Comparison of ENCODE assay signal across 1 cellular context in the genomic region with DNA sequence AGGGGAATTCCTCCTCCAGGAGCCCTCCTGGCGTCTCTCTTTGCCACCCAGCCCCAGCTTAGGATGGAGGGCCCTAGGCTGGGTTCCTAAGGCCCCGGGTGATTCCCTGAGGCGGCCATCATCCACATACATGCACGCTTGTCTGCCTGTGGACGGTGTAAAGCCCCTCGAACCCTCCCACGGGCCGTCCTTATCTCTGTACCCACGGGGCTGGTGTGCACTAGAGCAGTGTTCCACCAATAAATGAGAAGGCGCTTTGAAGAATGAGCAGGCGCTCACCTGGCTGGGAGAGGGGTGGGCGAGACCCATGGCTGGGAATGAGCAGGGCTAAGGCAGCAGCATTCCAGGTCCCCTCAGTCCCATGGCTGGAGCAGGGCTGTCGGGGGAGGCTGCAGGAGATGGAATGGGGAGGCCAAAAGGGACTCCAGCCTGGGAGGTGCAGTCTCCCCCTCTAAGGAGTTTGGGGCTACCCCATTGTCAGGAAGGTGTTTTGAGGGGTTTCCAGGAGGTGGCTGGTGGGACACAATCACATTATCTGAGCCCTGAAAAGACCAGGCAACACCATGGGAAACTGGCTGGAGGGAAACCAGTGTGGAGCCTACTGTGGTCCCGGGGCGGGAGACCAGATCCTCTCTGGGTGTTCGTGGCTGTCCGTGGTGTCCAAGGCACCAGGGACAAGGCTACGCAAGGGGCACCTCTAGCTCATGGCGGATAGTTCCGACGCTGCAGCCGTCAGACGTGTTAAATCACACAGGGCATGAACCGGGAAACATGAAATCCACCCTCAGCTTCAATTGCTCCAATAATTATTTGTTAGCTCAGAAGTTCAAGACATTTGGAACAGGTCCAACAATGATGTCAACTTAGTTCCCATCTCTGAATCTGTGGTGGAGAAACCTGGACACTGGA.
TF ChIP-seq lines count a peak whose summit lies in the region.

No MANE protein-coding gene starts in this region.

TF ChIP-seq in HepG2, 621 proteins besides CTCF, POLR2A, EP300 and RAD21 (continued from another document and continues in another):
- TF ChIP-seq MIXL1 (CRISPR knock-in tag; IDR thresholded peaks at IDR 0.05): 0 out of 2 replicates have a peak, but pooled peaks have one; percentile 18
- no peak for TF ChIP-seq ISX (CRISPR knock-in tag; conservative IDR thresholded peaks at IDR 0.05)
- peak; percentile 23; the same call in 1 of the 2 replicates for TF ChIP-seq UBTF (CRISPR knock-in tag; IDR thresholded peaks at IDR 0.05)
- TF ChIP-seq CREB1 (IDR thresholded peaks at IDR 0.05): no peak
- no peak for TF ChIP-seq CREB1 (CRISPR knock-in tag; IDR thresholded peaks at IDR 0.05)
- no peak for TF ChIP-seq ZNF550 (CRISPR knock-in tag; IDR thresholded peaks at IDR 0.05; ENCODE audit: borderline replicate concordance)
- no peak for TF ChIP-seq ZBTB7B (CRISPR knock-in tag; IDR thresholded peaks at IDR 0.05)
- TF ChIP-seq MBNL3 (CRISPR knock-in tag; conservative IDR thresholded peaks at IDR 0.05): no peak
- no peak for TF ChIP-seq ZNF121 (CRISPR knock-in tag; IDR thresholded peaks at IDR 0.05)
- TF ChIP-seq KIAA2018 (CRISPR knock-in tag; IDR thresholded peaks at IDR 0.05; ENCODE audit: borderline replicate concordance): no peak
- TF ChIP-seq, protein P1, sequence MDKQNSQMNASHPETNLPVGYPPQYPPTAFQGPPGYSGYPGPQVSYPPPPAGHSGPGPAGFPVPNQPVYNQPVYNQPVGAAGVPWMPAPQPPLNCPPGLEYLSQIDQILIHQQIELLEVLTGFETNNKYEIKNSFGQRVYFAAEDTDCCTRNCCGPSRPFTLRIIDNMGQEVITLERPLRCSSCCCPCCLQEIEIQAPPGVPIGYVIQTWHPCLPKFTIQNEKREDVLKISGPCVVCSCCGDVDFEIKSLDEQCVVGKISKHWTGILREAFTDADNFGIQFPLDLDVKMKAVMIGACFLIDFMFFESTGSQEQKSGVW (CRISPR knock-in tag; IDR thresholded peaks at IDR 0.05; ENCODE audit: borderline replicate concordance): no peak
- TF ChIP-seq SCMH1 (CRISPR knock-in tag; IDR thresholded peaks at IDR 0.05; ENCODE audit: borderline replicate concordance): no peak
- TF ChIP-seq SNAPC2 (CRISPR knock-in tag; IDR thresholded peaks at IDR 0.05): no peak
- no peak for TF ChIP-seq MTF1 (CRISPR knock-in tag; IDR thresholded peaks at IDR 0.05)
- no peak for TF ChIP-seq ZNF101 (CRISPR knock-in tag; IDR thresholded peaks at IDR 0.05; ENCODE audit: borderline replicate concordance, low read depth)
- TF ChIP-seq, protein P2, sequence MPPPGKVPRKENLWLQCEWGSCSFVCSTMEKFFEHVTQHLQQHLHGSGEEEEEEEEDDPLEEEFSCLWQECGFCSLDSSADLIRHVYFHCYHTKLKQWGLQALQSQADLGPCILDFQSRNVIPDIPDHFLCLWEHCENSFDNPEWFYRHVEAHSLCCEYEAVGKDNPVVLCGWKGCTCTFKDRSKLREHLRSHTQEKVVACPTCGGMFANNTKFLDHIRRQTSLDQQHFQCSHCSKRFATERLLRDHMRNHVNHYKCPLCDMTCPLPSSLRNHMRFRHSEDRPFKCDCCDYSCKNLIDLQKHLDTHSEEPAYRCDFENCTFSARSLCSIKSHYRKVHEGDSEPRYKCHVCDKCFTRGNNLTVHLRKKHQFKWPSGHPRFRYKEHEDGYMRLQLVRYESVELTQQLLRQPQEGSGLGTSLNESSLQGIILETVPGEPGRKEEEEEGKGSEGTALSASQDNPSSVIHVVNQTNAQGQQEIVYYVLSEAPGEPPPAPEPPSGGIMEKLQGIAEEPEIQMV (CRISPR knock-in tag; IDR thresholded peaks at IDR 0.05; ENCODE audit: low read depth): no peak
- TF ChIP-seq FOXK2 (IDR thresholded peaks at IDR 0.05): no peak
- TF ChIP-seq ZNF790 (CRISPR knock-in tag; IDR thresholded peaks at IDR 0.05; ENCODE audit: borderline replicate concordance): no peak
- TF ChIP-seq ZNF746 (CRISPR knock-in tag; IDR thresholded peaks at IDR 0.05): 0 out of 2 replicates have a peak, but pooled peaks have one; percentile 46
- no peak for TF ChIP-seq TGIF2 (CRISPR knock-in tag; IDR thresholded peaks at IDR 0.05)
- no peak for TF ChIP-seq HNF4A (CRISPR knock-in tag; IDR thresholded peaks at IDR 0.05)
- no peak for TF ChIP-seq ZNF703 (CRISPR knock-in tag; IDR thresholded peaks at IDR 0.05; ENCODE audit: borderline replicate concordance)
- no peak for TF ChIP-seq GATAD2A (CRISPR knock-in tag; IDR thresholded peaks at IDR 0.05)
- TF ChIP-seq ZNF768 (CRISPR knock-in tag; IDR thresholded peaks at IDR 0.05): 0 out of 2 replicates have a peak, but pooled peaks have one; percentile 21
- no peak for TF ChIP-seq SRSF4 (IDR thresholded peaks at IDR 0.05; ENCODE audit: low read depth, low read length, poor library complexity, severe bottlenecking)
- TF ChIP-seq ATF1 (CRISPR knock-in tag; IDR thresholded peaks at IDR 0.05): no peak
- TF ChIP-seq ZBTB25 (CRISPR knock-in tag; IDR thresholded peaks at IDR 0.05): no peak
- TF ChIP-seq HNRNPLL (IDR thresholded peaks at IDR 0.05; ENCODE audit: low read depth, low read length, poor library complexity, severe bottlenecking): peak; percentile 12
- TF ChIP-seq HIC2 (CRISPR knock-in tag; IDR thresholded peaks at IDR 0.05; ENCODE audit: low read depth): no peak
- TF ChIP-seq ZNF431 (CRISPR knock-in tag; IDR thresholded peaks at IDR 0.05; ENCODE audit: borderline replicate concordance, low read depth): no peak
- no peak for TF ChIP-seq CREB3 (CRISPR knock-in tag; IDR thresholded peaks at IDR 0.05)
- no peak for TF ChIP-seq IKZF4 (CRISPR knock-in tag; IDR thresholded peaks at IDR 0.05; ENCODE audit: borderline replicate concordance, low read depth, not compliant biosample characterization)
- no peak for TF ChIP-seq ZNF740 (CRISPR knock-in tag; IDR thresholded peaks at IDR 0.05)
- TF ChIP-seq NCOA2 (CRISPR knock-in tag; IDR thresholded peaks at IDR 0.05): peak; percentile 9; the same call in 1 of the 2 replicates
- TF ChIP-seq CHCHD3 (CRISPR knock-in tag; IDR thresholded peaks at IDR 0.05): no peak
- 0 out of 2 replicates have a peak, but pooled peaks have one; percentile 73 for TF ChIP-seq ZNF274 (CRISPR knock-in tag; IDR thresholded peaks at IDR 0.05)
- TF ChIP-seq TFE3 (CRISPR knock-in tag; IDR thresholded peaks at IDR 0.05): 0 out of 2 replicates have a peak, but pooled peaks have one; percentile 12
- TF ChIP-seq ZNF652 (CRISPR knock-in tag; IDR thresholded peaks at IDR 0.05; ENCODE audit: borderline replicate concordance, low read depth): no peak
- TF ChIP-seq NFE2L1 (CRISPR knock-in tag; IDR thresholded peaks at IDR 0.05; ENCODE audit: borderline replicate concordance): no peak
